5 cellular contexts compared by ENCODE assay signal in the genomic region with DNA sequence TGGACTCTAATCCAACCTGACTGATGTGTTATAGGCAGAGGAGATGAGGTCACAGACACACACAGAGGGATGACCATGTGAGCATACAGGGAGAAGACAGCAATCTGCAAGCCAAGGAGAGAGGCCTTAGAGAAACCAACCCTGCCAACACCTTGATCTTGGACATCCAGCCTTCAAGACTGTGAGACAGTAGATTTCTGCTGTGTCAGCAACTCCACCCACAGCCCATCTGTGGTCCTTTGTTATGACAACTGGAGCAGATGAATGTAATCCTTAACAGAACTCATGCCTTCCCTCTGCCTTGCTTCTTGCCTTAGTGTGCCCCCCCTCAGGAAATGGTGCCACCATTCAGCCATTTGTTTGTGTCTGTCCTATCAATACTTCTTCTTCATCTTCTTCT.
A peak's percentile ranks its signal among the peaks of the same experiment; 100 is the strongest.
TF ChIP-seq lines count a peak whose summit lies in the region.

No MANE protein-coding gene starts in this region.

TF ChIP-seq in A549, 52 proteins besides CTCF, POLR2A, EP300 and RAD21:
- TF ChIP-seq JUN (IDR thresholded peaks at IDR 0.05) (no peak), HOXA7 (CRISPR knock-in tag; IDR thresholded peaks at IDR 0.05) (no peak), MYC (IDR thresholded peaks at IDR 0.05; ENCODE audit: borderline replicate concordance, low read length) (no peak), MAFK (IDR thresholded peaks at IDR 0.05; ENCODE audit: partially characterized antibody) (peak; percentile 97), ZSCAN20 (CRISPR knock-in tag; IDR thresholded peaks at IDR 0.05) (no peak)

TF ChIP-seq in IMR-90, 13 proteins besides CTCF, POLR2A, EP300 and RAD21:
- TF ChIP-seq MAFK (IDR thresholded peaks at IDR 0.05; ENCODE audit: low read depth, low read length): peak; percentile 97
- TF ChIP-seq, protein P1, sequence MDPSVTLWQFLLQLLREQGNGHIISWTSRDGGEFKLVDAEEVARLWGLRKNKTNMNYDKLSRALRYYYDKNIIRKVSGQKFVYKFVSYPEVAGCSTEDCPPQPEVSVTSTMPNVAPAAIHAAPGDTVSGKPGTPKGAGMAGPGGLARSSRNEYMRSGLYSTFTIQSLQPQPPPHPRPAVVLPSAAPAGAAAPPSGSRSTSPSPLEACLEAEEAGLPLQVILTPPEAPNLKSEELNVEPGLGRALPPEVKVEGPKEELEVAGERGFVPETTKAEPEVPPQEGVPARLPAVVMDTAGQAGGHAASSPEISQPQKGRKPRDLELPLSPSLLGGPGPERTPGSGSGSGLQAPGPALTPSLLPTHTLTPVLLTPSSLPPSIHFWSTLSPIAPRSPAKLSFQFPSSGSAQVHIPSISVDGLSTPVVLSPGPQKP (IDR thresholded peaks at IDR 0.05; ENCODE audit: borderline replicate concordance, low read depth, low read length): no peak
- no peak for TF ChIP-seq CEBPB (IDR thresholded peaks at IDR 0.05; ENCODE audit: low read depth, low read length)

TF ChIP-seq in K562, 482 proteins besides CTCF, POLR2A, EP300 and RAD21 (continues in another document):
- TF ChIP-seq, protein P2, sequence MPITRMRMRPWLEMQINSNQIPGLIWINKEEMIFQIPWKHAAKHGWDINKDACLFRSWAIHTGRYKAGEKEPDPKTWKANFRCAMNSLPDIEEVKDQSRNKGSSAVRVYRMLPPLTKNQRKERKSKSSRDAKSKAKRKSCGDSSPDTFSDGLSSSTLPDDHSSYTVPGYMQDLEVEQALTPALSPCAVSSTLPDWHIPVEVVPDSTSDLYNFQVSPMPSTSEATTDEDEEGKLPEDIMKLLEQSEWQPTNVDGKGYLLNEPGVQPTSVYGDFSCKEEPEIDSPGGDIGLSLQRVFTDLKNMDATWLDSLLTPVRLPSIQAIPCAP (CRISPR knock-in tag; IDR thresholded peaks at IDR 0.05; ENCODE audit: borderline replicate concordance): no peak
- TF ChIP-seq KDM1A (IDR thresholded peaks at IDR 0.05) (no peak), ZNF77 (CRISPR knock-in tag; IDR thresholded peaks at IDR 0.05) (no peak), GABPB2 (CRISPR knock-in tag; conservative IDR thresholded peaks at IDR 0.05) (no peak), HOXB6 (CRISPR knock-in tag; IDR thresholded peaks at IDR 0.05; ENCODE audit: borderline replicate concordance) (no peak), SAP30 (IDR thresholded peaks at IDR 0.05; ENCODE audit: borderline replicate concordance, insufficient read depth, low read depth, low read length, poor library complexity, severe bottlenecking) (no peak), JUND (IDR thresholded peaks at IDR 0.05; ENCODE audit: borderline replicate concordance, low read depth, low read length) (no peak), JUND (tag; IDR thresholded peaks at IDR 0.05; ENCODE audit: borderline replicate concordance, low read depth, low read length) (no peak), C11orf30 (IDR thresholded peaks at IDR 0.05; ENCODE audit: low read depth) (peak; percentile 86), FOS (IDR thresholded peaks at IDR 0.05; ENCODE audit: extremely low read depth, insufficient read length) (no peak)
- TF ChIP-seq, protein P3, sequence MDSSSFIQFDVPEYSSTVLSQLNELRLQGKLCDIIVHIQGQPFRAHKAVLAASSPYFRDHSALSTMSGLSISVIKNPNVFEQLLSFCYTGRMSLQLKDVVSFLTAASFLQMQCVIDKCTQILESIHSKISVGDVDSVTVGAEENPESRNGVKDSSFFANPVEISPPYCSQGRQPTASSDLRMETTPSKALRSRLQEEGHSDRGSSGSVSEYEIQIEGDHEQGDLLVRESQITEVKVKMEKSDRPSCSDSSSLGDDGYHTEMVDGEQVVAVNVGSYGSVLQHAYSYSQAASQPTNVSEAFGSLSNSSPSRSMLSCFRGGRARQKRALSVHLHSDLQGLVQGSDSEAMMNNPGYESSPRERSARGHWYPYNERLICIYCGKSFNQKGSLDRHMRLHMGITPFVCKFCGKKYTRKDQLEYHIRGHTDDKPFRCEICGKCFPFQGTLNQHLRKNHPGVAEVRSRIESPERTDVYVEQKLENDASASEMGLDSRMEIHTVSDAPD (CRISPR knock-in tag; IDR thresholded peaks at IDR 0.05): no peak
- TF ChIP-seq, protein P4, sequence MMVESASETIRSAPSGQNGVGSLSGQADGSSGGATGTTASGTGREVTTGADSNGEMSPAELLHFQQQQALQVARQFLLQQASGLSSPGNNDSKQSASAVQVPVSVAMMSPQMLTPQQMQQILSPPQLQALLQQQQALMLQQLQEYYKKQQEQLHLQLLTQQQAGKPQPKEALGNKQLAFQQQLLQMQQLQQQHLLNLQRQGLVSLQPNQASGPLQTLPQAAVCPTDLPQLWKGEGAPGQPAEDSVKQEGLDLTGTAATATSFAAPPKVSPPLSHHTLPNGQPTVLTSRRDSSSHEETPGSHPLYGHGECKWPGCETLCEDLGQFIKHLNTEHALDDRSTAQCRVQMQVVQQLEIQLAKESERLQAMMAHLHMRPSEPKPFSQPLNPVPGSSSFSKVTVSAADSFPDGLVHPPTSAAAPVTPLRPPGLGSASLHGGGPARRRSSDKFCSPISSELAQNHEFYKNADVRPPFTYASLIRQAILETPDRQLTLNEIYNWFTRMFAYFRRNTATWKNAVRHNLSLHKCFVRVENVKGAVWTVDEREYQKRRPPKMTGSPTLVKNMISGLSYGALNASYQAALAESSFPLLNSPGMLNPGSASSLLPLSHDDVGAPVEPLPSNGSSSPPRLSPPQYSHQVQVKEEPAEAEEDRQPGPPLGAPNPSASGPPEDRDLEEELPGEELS (CRISPR knock-in tag; IDR thresholded peaks at IDR 0.05; ENCODE audit: borderline replicate concordance): no peak

TF ChIP-seq in H1, 55 proteins besides CTCF, POLR2A, EP300 and RAD21:
- TF ChIP-seq POU5F1 (IDR thresholded peaks at IDR 0.05; ENCODE audit: low read depth, low read length) (no peak), MAFK (IDR thresholded peaks at IDR 0.05; ENCODE audit: low read depth, low read length) (peak; percentile 80)

TF ChIP-seq in SK-N-SH, 30 proteins besides CTCF, POLR2A, EP300 and RAD21:
- TF ChIP-seq RFX5 (IDR thresholded peaks at IDR 0.05; ENCODE audit: low read length) (no peak), FOXM1 (IDR thresholded peaks at IDR 0.05; ENCODE audit: low read depth) (no peak), NFIC (IDR thresholded peaks at IDR 0.05; ENCODE audit: borderline replicate concordance) (no peak)
TF ChIP-seq in SK-N-SH: peak in this region for 0.
